Comparison of ENCODE assay signal across 14 cellular contexts in the genomic region with DNA sequence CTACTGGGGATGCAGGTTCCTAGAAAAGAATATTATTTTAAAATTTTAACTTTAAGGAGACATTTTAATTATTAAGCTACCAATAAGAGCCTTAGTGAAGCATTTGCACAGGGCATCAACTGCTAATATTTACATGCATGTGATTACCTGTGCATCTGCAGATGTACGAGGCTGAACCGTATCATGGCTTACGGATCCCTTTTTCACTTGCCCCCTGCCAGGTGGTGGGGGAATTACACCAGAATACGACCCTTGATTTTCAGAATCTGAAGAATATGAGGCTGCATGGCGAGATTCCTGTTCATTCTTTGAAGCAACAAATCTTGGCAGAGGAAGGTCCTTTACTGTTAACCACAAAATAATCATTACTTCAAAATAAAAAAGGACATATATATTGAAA.
DNase-seq lines count a peak whose midpoint lies in the region; ATAC-seq and TF ChIP-seq lines count a peak whose summit lies in the region.
"Had no signal": no experiment of that assay in that cellular context is flagged by ENCODE, and none has a peak within 500 bp of the region (broad histone marks: within the 10 kb centered on the region; RNA-seq: fewer than 3 reads in every experiment).

No MANE protein-coding gene starts in this region.

- ATAC-seq in GM21619 (IDR thresholded peaks at IDR 0.05; ENCODE audit: unreplicated experiment) (no peak), HG03159 (IDR thresholded peaks at IDR 0.05; ENCODE audit: unreplicated experiment) (no peak)
- ATAC-seq: activated naive CD8-positive, alpha-beta T cell treated with anti-CD3 and anti-CD28 coated beads, Interleukin-2, amount 50 U/mL, for 24 hours; left lobe of liver; T-cell had no signal

- peaks cover 41% of the 10 kb centered on the region for H3K4me1 Mint-ChIP-seq in T-helper 2 cell treated with Interferon-gamma antibody and Interleukin-4, amounts not matched to agents 5 μg/mL and 100 μg/mL, for 36 hours (ENCODE audit: low read depth)
- H3K4me1 Mint-ChIP-seq: nephron had no signal

- 0 out of 3 replicates have a peak, but pooled peaks have one; percentile 10 for TF ChIP-seq CTCF in GM12872 (IDR thresholded peaks at IDR 0.05; ENCODE audit: insufficient read depth, low read depth, low read length)

- DNase-seq in NCI-H1417 (lab: John Stamatoyannopoulos, UW) (peak in 2 of 3 experiments; percentile 13 to 16), NCI-H1417 treated with DMSO at 0.1 percent for 48 hours (lab: John Stamatoyannopoulos, UW) (no peak), islet precursor cell (peak; percentile 53), AML-193 (lab: John Stamatoyannopoulos, UW) (no peak)
- DNase-seq in T-helper 2 cell treated with Interferon-gamma antibody and Interleukin-4, amounts not matched to agents 5 μg/mL and 100 μg/mL, for 36 hours (ENCODE audit: low spot score), result no peak
- DNase-seq: activated naive CD8-positive, alpha-beta T cell treated with anti-CD3 and anti-CD28 coated beads, Interleukin-2, amount 50 U/mL, for 24 hours; head of caudate nucleus; NK-92 treated with Interleukin-12 subunit alpha and Interleukin-12 subunit beta, amount 100 ng/mL, for 24 hours had no signal

- H3K27ac Mint-ChIP-seq in T-helper 2 cell treated with Interferon-gamma antibody and Interleukin-4, amounts not matched to agents 5 μg/mL and 100 μg/mL, for 36 hours, result peak overlapping the region; percentile 31
- H3K27ac Mint-ChIP-seq: nephron had no signal

- H3K27me3 Mint-ChIP-seq in T-helper 2 cell treated with Interferon-gamma antibody and Interleukin-4, amounts not matched to agents 5 μg/mL and 100 μg/mL, for 36 hours (ENCODE audit: low read depth), result no peaks in the 10 kb centered on the region
- H3K27me3 Mint-ChIP-seq: activated naive CD8-positive, alpha-beta T cell treated with anti-CD3 and anti-CD28 coated beads, Interleukin-2, amount 50 U/mL, for 24 hours; T-cell had no signal

- H3K9me3 Mint-ChIP-seq in T-helper 2 cell treated with Interferon-gamma antibody and Interleukin-4, amounts not matched to agents 5 μg/mL and 100 μg/mL, for 36 hours, result no peaks in the 10 kb centered on the region
- H3K9me3 Mint-ChIP-seq: activated naive CD8-positive, alpha-beta T cell treated with anti-CD3 and anti-CD28 coated beads, Interleukin-2, amount 50 U/mL, for 24 hours; nephron; T-cell had no signal

- peaks cover 42% of the 10 kb centered on the region for H3K36me3 Mint-ChIP-seq in T-helper 2 cell treated with Interferon-gamma antibody and Interleukin-4, amounts not matched to agents 5 μg/mL and 100 μg/mL, for 36 hours (ENCODE audit: low read depth)

- no peak overlapping the region for H3K4me3 Mint-ChIP-seq in T-helper 2 cell treated with Interferon-gamma antibody and Interleukin-4, amounts not matched to agents 5 μg/mL and 100 μg/mL, for 36 hours
- H3K4me3 Mint-ChIP-seq: activated naive CD8-positive, alpha-beta T cell treated with anti-CD3 and anti-CD28 coated beads, Interleukin-2, amount 50 U/mL, for 24 hours; nephron; T-cell had no signal

Comparison
In these comparisons a context has a peak if more than half of its experiments do, and no peak if none do; other contexts are left out.
1. DNase-seq: peak in NCI-H1417 (2 of 3) and islet precursor cell (single experiment); none in NCI-H1417 treated with DMSO at 0.1 percent for 48 hours (single experiment), T-helper 2 cell treated with Interferon-gamma antibody and Interleukin-4, amounts not matched to agents 5 μg/mL and 100 μg/mL, for 36 hours (single experiment) and AML-193 (0 of 2).